9 cellular contexts compared by ENCODE assay signal in genomic region chr9:93127395-93127911, GRCh38. TPM values are rescaled to one million over a fixed set of nuclear protein-coding genes. Genes with fewer than 3 reads are reported as not detected.
DNase-seq lines count a peak whose midpoint lies in the region; ATAC-seq and TF ChIP-seq lines count a peak whose summit lies in the region.
"Had no signal": no experiment of that assay in that cellular context is flagged by ENCODE, and none has a peak within 500 bp of the region (broad histone marks: within the 10 kb centered on the region; RNA-seq: fewer than 3 reads in every experiment).

No MANE protein-coding gene starts in this region.

- ATAC-seq in HG02588 (IDR thresholded peaks at IDR 0.05; ENCODE audit: unreplicated experiment) (no peak), GM21576 (IDR thresholded peaks at IDR 0.05; ENCODE audit: unreplicated experiment) (no peak), GM18909 (IDR thresholded peaks at IDR 0.05; ENCODE audit: poor library complexity, unreplicated experiment) (no peak)

- no peak for TF ChIP-seq CTCF in NB4 (IDR thresholded peaks at IDR 0.05; ENCODE audit: low read depth, low read length)
- no peak for TF ChIP-seq CTCF in spleen (IDR thresholded peaks at IDR 0.05 in 8 of 11, conservative IDR thresholded peaks at IDR 0.05 in 3 of 11)

- peaks cover 0 to 59% (median 17%) of the 10 kb centered on the region in 6 donors for H3K36me3 ChIP-seq in spleen

- H3K27ac ChIP-seq in adipose tissue (ENCODE audit: low read depth, low read length) (peak overlapping the region; percentile 55), spleen (peak overlapping the region; percentile 17 to 98 (median 92))

- peak; percentile 64 for DNase-seq in NB4 (ENCODE audit: low read depth)
- DNase-seq in iris pigment epithelial cell (ENCODE audit: low read depth): peak; percentile 34
- peak; percentile 79 for DNase-seq in spleen
- no peak for DNase-seq in middle frontal gyrus (ENCODE audit: extremely low spot score, low spot score)
- DNase-seq: NCI-H1092 had no signal

- H3K9me3 ChIP-seq in spleen: no peaks in the 10 kb centered on the region

- H3K27me3 ChIP-seq in spleen (replicated peaks in 1 of 7): no peaks in the 10 kb centered on the region

- peaks cover 63 to 99% (median 81%) of the 10 kb centered on the region in 6 donors for H3K4me1 ChIP-seq in spleen

- intact Hi-C loops in spleen (cut with DNase I; ENCODE audit: low total_unique reads): no loop called here

- TF ChIP-seq POLR2A in NB4 (IDR thresholded peaks at IDR 0.05; ENCODE audit: extremely low read depth, insufficient read length) (no peak), spleen (IDR thresholded peaks at IDR 0.05) (no peak)

- H3K4me3 ChIP-seq in NB4 (ENCODE audit: low read depth, low read length) (no peak overlapping the region), spleen (peak overlapping the region in 1 of 8 donors; percentile 15)

- WGBS in adipose tissue, 3 donors: 53 to 60% (median 53%) methylated on average over 8 of the region's 8 CpGs
- 44 to 55% (median 47%) methylated on average over 6 to 8 of the region's 8 CpGs for WGBS in spleen, 5 donors

RNA-seq across cellular contexts. Expression of gene NINJ1, which starts 6.6 kb away (rescaled TPM):
- polyA plus RNA-seq in adipose tissue (100 to 1,000 TPM in 1 of 3 donors, 10 to 100 TPM in 2; 22.3 to 100 (median 82.1) TPM), spleen (10 to 100 TPM; 26.5 to 68.9 (median 50.4) TPM)
- total RNA-seq in spleen: 100 to 1,000 TPM in 6 of 7 donors, 10 to 100 TPM in 1; 75.0 to 142 (median 113) TPM

RNA-seq across cellular contexts. Expression of gene CARD19, which starts 31.4 kb away (rescaled TPM):
- polyA plus RNA-seq in adipose tissue (10 to 100 TPM; 12.5 to 43.7 (median 26.3) TPM), spleen (10 to 100 TPM; 21.7 to 38.9 (median 23.0) TPM)
- 10 to 100 TPM; 32.8 to 78.8 (median 44.6) TPM for total RNA-seq in spleen

RNA-seq across cellular contexts. Expression of gene WNK2, which starts 56.5 kb away (rescaled TPM):
- polyA plus RNA-seq in adipose tissue (10 to 100 TPM in 1 of 3 donors, 1 to 10 TPM in 2; 1.3 to 22.2 (median 1.3) TPM), spleen (1 to 10 TPM; 1.8 to 5.9 (median 1.9) TPM)
- 10 to 100 TPM in 3 of 7 donors, 1 to 10 TPM in 4; 4.7 to 20.0 (median 9.1) TPM for total RNA-seq in spleen
